ENCODE assay signal across 26 cellular contexts in genomic region chr10:78539247-78539766, GRCh38.
"Had no signal": no experiment of that assay in that cellular context is flagged by ENCODE, and none has a peak within 500 bp of the region (broad histone marks: within the 10 kb centered on the region; RNA-seq: fewer than 3 reads in every experiment).

No MANE protein-coding gene starts in this region.

- H3K4me3 ChIP-seq: adrenal gland, K562, Peyer's patch, SJCRH30 had no signal

- ATAC-seq: activated CD4-positive, alpha-beta T cell treated with anti-CD3 and anti-CD28 coated beads for 36 hours; K562 had no signal

- H3K9me2 ChIP-seq: SK-N-SH had no signal

- H3K9me3 ChIP-seq: adrenal gland, Peyer's patch, SJCRH30, SK-N-SH had no signal

- H3K27ac ChIP-seq: adrenal gland, Peyer's patch, RWPE1, SJCRH30, VCaP had no signal

- H3K4me2 ChIP-seq: SK-N-SH had no signal

- H3K36me3 ChIP-seq: adrenal gland, Peyer's patch, SJCRH30 had no signal

- H3K4me1 ChIP-seq: SJCRH30 had no signal

- H3K27me3 ChIP-seq: adrenal gland, Peyer's patch, SJCRH30 had no signal

- DNase-seq: activated CD4-positive, alpha-beta memory T cell treated with anti-CD3 and anti-CD28 coated beads, Interleukin-2, amount 10 ng/mL, durations not matched to agents 7 days and 5 days; activated CD4-positive, alpha-beta T cell treated with anti-CD3 and anti-CD28 coated beads for 36 hours; activated CD4-positive, alpha-beta T cell treated with anti-CD3 and anti-CD28 coated beads, Interleukin-2, amount 50 U/mL, for 1 hour; activated CD4-positive, CD25-positive, alpha-beta regulatory T cell; activated CD8-positive, alpha-beta memory T cell treated with anti-CD3 and anti-CD28 coated beads, Interleukin-2, amount 50 U/mL, for 48 hours; activated naive CD4-positive, alpha-beta T cell treated with anti-CD3 and anti-CD28 coated beads, Interleukin-2, amount 50 U/mL, for 16 hours; activated naive CD8-positive, alpha-beta T cell treated with anti-CD3 and anti-CD28 coated beads, Interleukin-2, amount 10 ng/mL, durations not matched to agents 7 days and 5 days; activated T-cell treated with anti-CD3 and anti-CD28 coated beads, Interleukin-2, amount 50 U/mL, for 1 hour; anterior cingulate cortex; Karpas-422; MM.1S; NCI-H1105; NCI-H1436; NCI-H1694 treated with DMSO at 0.1 percent for 48 hours; NCI-H2081; NCI-H446; NCI-H524; Peyer's patch; Right ventricle myocardium superior; SJCRH30; SK-N-SH; T-helper 1 cell had no signal
